23 cellular contexts compared by ENCODE assay signal in the genomic region with DNA sequence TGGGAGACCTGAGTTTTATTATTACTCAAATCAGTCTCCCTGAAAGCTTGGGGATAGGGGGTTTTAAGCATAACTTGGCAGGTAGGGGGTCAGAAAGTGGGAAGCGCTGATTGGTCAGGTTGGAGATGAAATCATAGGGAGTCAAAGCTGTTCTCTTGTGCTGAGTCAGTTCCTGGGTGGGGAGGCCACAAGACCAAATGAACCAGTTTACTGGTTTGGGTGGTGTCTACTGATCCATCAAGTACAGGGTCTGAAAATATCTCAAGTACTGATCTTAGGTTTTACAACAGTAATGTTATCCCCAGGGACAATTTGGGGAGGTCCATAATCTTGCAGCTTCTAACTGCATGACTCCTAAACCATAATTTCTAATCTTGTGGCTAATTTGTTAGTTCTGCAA. TPM values are rescaled to one million over a fixed set of nuclear protein-coding genes. Genes with fewer than 3 reads are reported as not detected.
DNase-seq lines count a peak whose midpoint lies in the region; ATAC-seq, FAIRE-seq and TF ChIP-seq lines count a peak whose summit lies in the region.
"Had no signal": no experiment of that assay in that cellular context is flagged by ENCODE, and none has a peak within 500 bp of the region (broad histone marks: within the 10 kb centered on the region; RNA-seq: fewer than 3 reads in every experiment).

No MANE protein-coding gene starts in this region.

- TF ChIP-seq EP300 in K562 (IDR thresholded peaks at IDR 0.05; ENCODE audit: low read length), result no peak

- POLR2A ChIA-PET in K562 (lab: Yijun Ruan, JAX), result interaction anchor here (1.0 kb wide), 1 partner anchor 9 kb away, joined by 5 read pairs; no protein-coding TSS in a partner anchor

- H3K4me1 ChIP-seq in K562 (replicated peaks in 1 of 2; ENCODE audit: control insufficient read depth in 2 of 2, insufficient read depth in 2 of 2, low read length in 2 of 2), result no peaks in the 10 kb centered on the region; a peak in 1 of 5 replicates
- H3K4me1 ChIP-seq: adrenal gland had no signal

- H3K27ac ChIP-seq in K562 (ENCODE audit: extremely low read depth, low read depth, low read length), result no peak overlapping the region
- H3K27ac ChIP-seq: adrenal gland, dorsolateral prefrontal cortex, HL-60 had no signal

- no peak for TF ChIP-seq POLR2A in K562 (conservative IDR thresholded peaks at IDR 0.05)

- peaks cover 0 to 6% of the 10 kb centered on the region in 2 experiments; a peak in 1 of 5 replicates for H3K27me3 ChIP-seq in K562 (ENCODE audit: control insufficient read depth in 2 of 2, insufficient read depth in 2 of 2, low read length in 2 of 2)

- H3K9me1 ChIP-seq in K562 (ENCODE audit: control insufficient read depth, insufficient read depth, low read length), result no peaks in the 10 kb centered on the region

- H3K9me3 ChIP-seq in K562 (replicated peaks; ENCODE audit: control insufficient read depth, insufficient read depth, low read depth, low read length), result no peaks in the 10 kb centered on the region
- H3K9me3 ChIP-seq: adrenal gland had no signal

- BruUV-seq in K562 (replicated peaks; lab: Mats Ljungman, UMichigan), result no TSS peak

- TF ChIP-seq RAD21 in K562 (CRISPR knock-in tag; conservative IDR thresholded peaks at IDR 0.05 in 1 of 2, IDR thresholded peaks at IDR 0.05 in 1 of 2), result no peak

- H3K4me2 ChIP-seq in K562 (ENCODE audit: insufficient read depth, low read length), result no peak overlapping the region

- ATAC-seq in K562, result no peak
- no peak for ATAC-seq in Right ventricle myocardium superior (ENCODE audit: poor library complexity)
- no peak for ATAC-seq in HG03175 (IDR thresholded peaks at IDR 0.05; ENCODE audit: unreplicated experiment)
- ATAC-seq: left lobe of liver had no signal

- H3K9ac ChIP-seq in K562 (ENCODE audit: insufficient read depth in 1 of 2, low read depth in 2 of 2, low read length in 2 of 2), result no peak overlapping the region

- H4K20me1 ChIP-seq in K562 (replicated peaks; ENCODE audit: control insufficient read depth, insufficient read depth, low read length), result 0 out of 2 replicates have a peak, but pooled peaks cover 4% of the 10 kb centered on the region

- H3K79me2 ChIP-seq in K562 (ENCODE audit: control insufficient read depth, insufficient read depth, low read length), result no peaks in the 10 kb centered on the region

- WGBS in K562 (ENCODE audit: insufficient coverage, low coverage, missing lambda C conversion rate), result 0% methylated on average over 1 of the region's 1 CpG

- DNase-seq in stimulated activated CD4-positive, alpha-beta T cell treated with anti-CD3 and anti-CD28 coated beads, Interleukin-15, amount 100 ng/mL, for 24 hours, result peak; percentile 12
- no peak for DNase-seq in stimulated activated CD4-positive, alpha-beta T cell treated with anti-CD3 and anti-CD28 coated beads, Interleukin-2, amount 100 ng/mL, for 48 hours
- peak; percentile 7 for DNase-seq in RPMI7951 (ENCODE audit: low read depth)
- peak in 1 of 4 experiments; percentile 6 for DNase-seq in K562 (ENCODE audit: extremely low read depth in 1 of 4, low spot score in 3 of 4)
- DNase-seq in Right ventricle myocardium superior, result no peak
- DNase-seq in amygdala (lab: John Stamatoyannopoulos, UW), result no peak
- DNase-seq: adrenal gland; dorsolateral prefrontal cortex; EL; erythroblast; NCI-H2029; NCI-H446 treated with DMSO at 0.1 percent for 48 hours; nucleus accumbens; retina; stimulated activated CD4-positive, alpha-beta T cell treated with anti-CD3 and anti-CD28 coated beads, Interleukin-12 subunit alpha, Interleukin-12 subunit beta, amount 100 ng/mL, for 4 hours had no signal

- CTCF ChIA-PET in K562 (lab: Yijun Ruan, JAX; ENCODE audit: low intra/inter-chr PET ratio), result no interaction called here

- in situ Hi-C loops in K562 (cut with MboI), result no loop called here

- H3K4me3 ChIP-seq in K562, result no peak overlapping the region
- H3K4me3 ChIP-seq: adrenal gland, dorsolateral prefrontal cortex had no signal

- intact Hi-C loops in K562 (cut with micrococcal nuclease) (no loop called here), Right ventricle myocardium superior (cut with DNase I) (no loop called here)

- FAIRE-seq in K562 (lab: Jason Lieb, UNC), result no peak
- FAIRE-seq: frontal cortex had no signal

- no peak overlapping the region for H2AFZ ChIP-seq in K562 (ENCODE audit: low read depth, low read length)

- TF ChIP-seq CTCF in K562 (IDR thresholded peaks at IDR 0.05 in 2 of 3, conservative IDR thresholded peaks at IDR 0.05 in 1 of 3; ENCODE audit: insufficient read depth in 2 of 3, low read depth in 1 of 3, low read length in 3 of 3), result no peak

- no peaks in the 10 kb centered on the region for H3K36me3 ChIP-seq in K562 (ENCODE audit: control insufficient read depth, insufficient read depth, low read length)
- H3K36me3 ChIP-seq: adrenal gland had no signal

TF ChIP-seq in K562, 482 proteins besides CTCF, POLR2A, EP300 and RAD21:
- TF ChIP-seq ZNF316 (IDR thresholded peaks at IDR 0.05) (peak; percentile 58), C11orf30 (IDR thresholded peaks at IDR 0.05; ENCODE audit: low read depth) (peak; percentile 49; the same call in 1 of the 2 replicates), ELF1 (tag; IDR thresholded peaks at IDR 0.05) (no peak), ZNF347 (CRISPR knock-in tag; IDR thresholded peaks at IDR 0.05; ENCODE audit: low read depth) (no peak), BHLHE40 (IDR thresholded peaks at IDR 0.05; ENCODE audit: low read length) (no peak), SMARCE1 (IDR thresholded peaks at IDR 0.05) (no peak), NFE2 (IDR thresholded peaks at IDR 0.05; ENCODE audit: low read depth) (peak; percentile 63)

RNA-seq across cellular contexts. Expression of a gene that starts 17.8 kb away (rescaled TPM):
- total RNA-seq in RPMI7951 (2014; rRNA removed; shearing (Covaris generic)), result not detected in 2 replicates
- not detected in 2 replicates for total RNA-seq in K562 (2011; cell fraction: chromatin; rRNA removed; ENCODE audit: low replicate concordance)
- not detected in 2 replicates for total RNA-seq in K562 (2011; cell fraction: nucleolus; rRNA removed)
- total RNA-seq in K562 (2011; cell fraction: nucleoplasm; rRNA removed), result not detected in 2 replicates
- total RNA-seq in K562 (2014; rRNA removed) (not detected in 2 replicates), K562 (2014; rRNA removed; fragmentation: Illumina TruSeq; extraction: Trizol) (not detected in 2 replicates), K562 (2015; rRNA removed; fragmentation: Illumina TruSeq; extraction: Trizol) (not detected in 2 replicates), K562 (2021) (not detected in 2 replicates), Right ventricle myocardium superior (not detected)
- polyA plus RNA-seq in K562 (2011; rRNA removed) (not detected in 2 replicates), K562 (2014; fragmentation: Illumina TruSeq; extraction: Trizol) (not detected in 2 replicates), K562 (2014; fragmentation: Nextera tagmentation; extraction: Ambion mirVana) (not detected), K562 (2014; rRNA removed) (not detected in 2 replicates)
- polyA plus RNA-seq in K562 (2011; cell fraction: cytosol; rRNA removed), result not detected in 2 replicates
- not detected in 2 replicates for polyA plus RNA-seq in K562 (2011; cell fraction: nucleus; rRNA removed)
- 1.3 TPM in 1 of 2 replicates, not detected in the other for polyA plus RNA-seq in K562 (2012)
- not detected in 2 replicates for polyA minus RNA-seq in K562 (2011; rRNA and poly(A)+ RNA removed)
- not detected in 2 replicates for polyA minus RNA-seq in K562 (2011; cell fraction: cytosol; rRNA and poly(A)+ RNA removed)
- polyA minus RNA-seq in K562 (2011; cell fraction: nucleus; rRNA and poly(A)+ RNA removed), result not detected in 2 replicates
- total RNA-seq: adrenal gland, cardiac septum, dorsolateral prefrontal cortex, frontal cortex, H4, left lobe of liver, mucosa of gallbladder, urinary bladder had no signal
- polyA plus RNA-seq: adrenal gland, urinary bladder had no signal

Comparison
In these comparisons a context has a peak if more than half of its experiments do, and no peak if none do; other contexts are left out.
1. DNase-seq: peak in stimulated activated CD4-positive, alpha-beta T cell treated with anti-CD3 and anti-CD28 coated beads, Interleukin-15, amount 100 ng/mL, for 24 hours (single experiment) and RPMI7951 (single experiment); none in stimulated activated CD4-positive, alpha-beta T cell treated with anti-CD3 and anti-CD28 coated beads, Interleukin-2, amount 100 ng/mL, for 48 hours (0 of 2), Right ventricle myocardium superior (single experiment) and amygdala (0 of 56).